ENCODE assay signal across 19 cellular contexts in genomic region chr16:58035356-58036170, GRCh38. TPM values are rescaled to one million over a fixed set of nuclear protein-coding genes. Genes with fewer than 3 reads are reported as not detected.
A peak's percentile ranks its signal among the peaks of the same experiment; 100 is the strongest.
DNase-seq lines count a peak whose midpoint lies in the region; ATAC-seq and TF ChIP-seq lines count a peak whose summit lies in the region.
"Had no signal": no experiment of that assay in that cellular context is flagged by ENCODE, and none has a peak within 500 bp of the region (broad histone marks: within the 10 kb centered on the region; RNA-seq: fewer than 3 reads in every experiment).

No MANE protein-coding gene starts in this region.

- H3K9me3 Mint-ChIP-seq in chondrocyte (ENCODE audit: low read depth): no peaks in the 10 kb centered on the region
- no peaks in the 10 kb centered on the region for H3K9me3 Mint-ChIP-seq in activated naive CD8-positive, alpha-beta T cell treated with anti-CD3 and anti-CD28 coated beads for 36 hours
- H3K9me3 Mint-ChIP-seq in effector memory CD8-positive, alpha-beta T cell: no peaks in the 10 kb centered on the region
- H3K9me3 Mint-ChIP-seq: activated CD4-positive, alpha-beta T cell treated with anti-CD3 and anti-CD28 coated beads, Interleukin-2, amount 10 ng/mL, durations not matched to agents 7 days and 5 days; activated naive CD4-positive, alpha-beta T cell treated with anti-CD3 and anti-CD28 coated beads, Interleukin-2, amount 10 ng/mL, durations not matched to agents 7 days and 5 days; activated T-helper 1 cell treated with anti-CD3 and anti-CD28 coated beads, Interleukin-12 subunit alpha, Interleukin-12 subunit beta, Interleukin-2, Interleukin-4 antibody, amounts not matched to agents 30 ng/mL and 10 ng/mL and 1 ng/mL, durations not matched to agents 14 hours and 24 hours and 36 hours had no signal

- TF ChIP-seq CTCF in GM13977 (IDR thresholded peaks at IDR 0.05; ENCODE audit: extremely low read depth, insufficient read depth, missing control alignments) (no peak), chondrocyte (IDR thresholded peaks at IDR 0.05) (no peak), stomach (IDR thresholded peaks at IDR 0.05) (no peak)

- H3K27me3 ChIP-seq in stomach: no peaks in the 10 kb centered on the region
- H3K27me3 ChIP-seq: MG63, upper lobe of left lung had no signal

- no peak for TF ChIP-seq EP300 in stomach (IDR thresholded peaks at IDR 0.05)

- H3K4me1 ChIP-seq in stomach: peaks cover 31 to 60% (median 58%) of the 10 kb centered on the region in 4 donors

- no peaks in the 10 kb centered on the region for H3K9me3 ChIP-seq in stomach
- H3K9me3 ChIP-seq: MG63, upper lobe of left lung had no signal

- no peak for ATAC-seq in effector memory CD8-positive, alpha-beta T cell (replicated peaks)
- ATAC-seq: activated CD8-positive, alpha-beta memory T cell treated with anti-CD3 and anti-CD28 coated beads, Interleukin-2, amount 10 ng/mL, durations not matched to agents 7 days and 5 days had no signal

- peaks cover 3% of the 10 kb centered on the region for H3K36me3 Mint-ChIP-seq in chondrocyte (ENCODE audit: low read depth)
- no peaks in the 10 kb centered on the region for H3K36me3 Mint-ChIP-seq in activated naive CD8-positive, alpha-beta T cell treated with anti-CD3 and anti-CD28 coated beads for 36 hours
- H3K36me3 Mint-ChIP-seq in effector memory CD8-positive, alpha-beta T cell (ENCODE audit: insufficient read depth): no peaks in the 10 kb centered on the region
- H3K36me3 Mint-ChIP-seq: activated CD8-positive, alpha-beta memory T cell treated with anti-CD3 and anti-CD28 coated beads, Interleukin-2, amount 10 ng/mL, durations not matched to agents 7 days and 5 days; activated naive CD4-positive, alpha-beta T cell treated with anti-CD3 and anti-CD28 coated beads, Interleukin-2, amount 10 ng/mL, durations not matched to agents 7 days and 5 days; IgD-negative memory B cell had no signal

- H3K27ac Mint-ChIP-seq in chondrocyte (ENCODE audit: unreplicated experiment): no peak overlapping the region
- H3K27ac Mint-ChIP-seq in activated naive CD8-positive, alpha-beta T cell treated with anti-CD3 and anti-CD28 coated beads for 36 hours: no peak overlapping the region
- H3K27ac Mint-ChIP-seq in effector memory CD8-positive, alpha-beta T cell: no peak overlapping the region
- H3K27ac Mint-ChIP-seq: activated CD8-positive, alpha-beta memory T cell treated with anti-CD3 and anti-CD28 coated beads, Interleukin-2, amount 10 ng/mL, durations not matched to agents 7 days and 5 days; activated naive CD4-positive, alpha-beta T cell treated with anti-CD3 and anti-CD28 coated beads, Interleukin-2, amount 10 ng/mL, durations not matched to agents 7 days and 5 days; activated T-helper 1 cell treated with anti-CD3 and anti-CD28 coated beads, Interleukin-12 subunit alpha, Interleukin-12 subunit beta, Interleukin-2, Interleukin-4 antibody, amounts not matched to agents 30 ng/mL and 10 ng/mL and 1 ng/mL, durations not matched to agents 14 hours and 24 hours and 36 hours; IgD-negative memory B cell; progenitor cell of endocrine pancreas had no signal

- no peak overlapping the region for H3K27ac ChIP-seq in stomach
- H3K27ac ChIP-seq: upper lobe of left lung, WERI-Rb-1 had no signal

- in situ Hi-C loops in GM13977 (cut with MboI; ENCODE audit: low pct_unique_long_range_greater_than_20kb, low sequenced_read_pairs, unreplicated experiment): no loop called here

- no peaks in the 10 kb centered on the region for H3K27me3 Mint-ChIP-seq in chondrocyte (ENCODE audit: low read depth)
- no peaks in the 10 kb centered on the region for H3K27me3 Mint-ChIP-seq in activated naive CD8-positive, alpha-beta T cell treated with anti-CD3 and anti-CD28 coated beads for 36 hours
- H3K27me3 Mint-ChIP-seq in effector memory CD8-positive, alpha-beta T cell: no peaks in the 10 kb centered on the region
- H3K27me3 Mint-ChIP-seq: activated CD4-positive, alpha-beta T cell treated with anti-CD3 and anti-CD28 coated beads, Interleukin-2, amount 10 ng/mL, durations not matched to agents 7 days and 5 days; activated CD8-positive, alpha-beta memory T cell treated with anti-CD3 and anti-CD28 coated beads, Interleukin-2, amount 10 ng/mL, durations not matched to agents 7 days and 5 days; activated naive CD4-positive, alpha-beta T cell treated with anti-CD3 and anti-CD28 coated beads, Interleukin-2, amount 10 ng/mL, durations not matched to agents 7 days and 5 days; IgD-negative memory B cell; progenitor cell of endocrine pancreas had no signal

- H3K4me1 Mint-ChIP-seq in chondrocyte (ENCODE audit: low read depth): no peaks in the 10 kb centered on the region
- no peaks in the 10 kb centered on the region for H3K4me1 Mint-ChIP-seq in activated naive CD8-positive, alpha-beta T cell treated with anti-CD3 and anti-CD28 coated beads for 36 hours
- no peaks in the 10 kb centered on the region for H3K4me1 Mint-ChIP-seq in effector memory CD8-positive, alpha-beta T cell (ENCODE audit: low read depth in 2 of 2)
- H3K4me1 Mint-ChIP-seq: activated CD4-positive, alpha-beta T cell treated with anti-CD3 and anti-CD28 coated beads, Interleukin-2, amount 10 ng/mL, durations not matched to agents 7 days and 5 days; activated CD8-positive, alpha-beta memory T cell treated with anti-CD3 and anti-CD28 coated beads, Interleukin-2, amount 10 ng/mL, durations not matched to agents 7 days and 5 days; activated naive CD4-positive, alpha-beta T cell treated with anti-CD3 and anti-CD28 coated beads, Interleukin-2, amount 10 ng/mL, durations not matched to agents 7 days and 5 days had no signal

- WGBS in stomach, 5 donors: 65 to 85% (median 71%) methylated on average over 11 to 14 of the region's 14 CpGs

- peak; percentile 13 for DNase-seq in NCI-H748 (lab: John Stamatoyannopoulos, UW; ENCODE audit: unreplicated experiment)
- DNase-seq in NCI-H748 treated with DMSO at 0.1 percent for 48 hours (lab: John Stamatoyannopoulos, UW): no peak
- DNase-seq in GM13977 (ENCODE audit: low spot score): peak; percentile 13
- DNase-seq in chondrocyte (ENCODE audit: low spot score): peak; percentile 74
- DNase-seq in stomach: peak; percentile 40
- DNase-seq in activated naive CD8-positive, alpha-beta T cell treated with anti-CD3 and anti-CD28 coated beads for 36 hours: no peak
- DNase-seq in effector memory CD8-positive, alpha-beta T cell: no peak
- DNase-seq in activated CD8-positive, alpha-beta memory T cell treated with anti-CD3 and anti-CD28 coated beads, Interleukin-2, amount 50 U/mL, for 48 hours: no peak
- DNase-seq: activated CD4-positive, alpha-beta T cell treated with anti-CD3 and anti-CD28 coated beads, Interleukin-2, amount 10 ng/mL, durations not matched to agents 7 days and 5 days; activated CD8-positive, alpha-beta memory T cell treated with anti-CD3 and anti-CD28 coated beads, Interleukin-2, amount 10 ng/mL, durations not matched to agents 7 days and 5 days; activated naive CD4-positive, alpha-beta T cell treated with anti-CD3 and anti-CD28 coated beads, Interleukin-2, amount 10 ng/mL, durations not matched to agents 7 days and 5 days; kidney glomerular epithelial cell; MG63; stimulated activated CD8-positive, alpha-beta memory T cell treated with anti-CD3 and anti-CD28 coated beads, Interleukin-4, amount 100 ng/mL, for 48 hours; upper lobe of left lung; WERI-Rb-1 had no signal

- TF ChIP-seq POLR2A in stomach (IDR thresholded peaks at IDR 0.05): no peak

- H3K4me3 ChIP-seq in stomach: no peak overlapping the region
- H3K4me3 ChIP-seq: MG63, upper lobe of left lung had no signal

- no peak overlapping the region for H3K4me3 Mint-ChIP-seq in chondrocyte (ENCODE audit: unreplicated experiment)
- H3K4me3 Mint-ChIP-seq in activated naive CD8-positive, alpha-beta T cell treated with anti-CD3 and anti-CD28 coated beads for 36 hours: no peak overlapping the region
- no peak overlapping the region for H3K4me3 Mint-ChIP-seq in effector memory CD8-positive, alpha-beta T cell
- H3K4me3 Mint-ChIP-seq: activated CD4-positive, alpha-beta T cell treated with anti-CD3 and anti-CD28 coated beads, Interleukin-2, amount 10 ng/mL, durations not matched to agents 7 days and 5 days; activated CD8-positive, alpha-beta memory T cell treated with anti-CD3 and anti-CD28 coated beads, Interleukin-2, amount 10 ng/mL, durations not matched to agents 7 days and 5 days; activated naive CD4-positive, alpha-beta T cell treated with anti-CD3 and anti-CD28 coated beads, Interleukin-2, amount 10 ng/mL, durations not matched to agents 7 days and 5 days; activated T-helper 1 cell treated with anti-CD3 and anti-CD28 coated beads, Interleukin-12 subunit alpha, Interleukin-12 subunit beta, Interleukin-2, Interleukin-4 antibody, amounts not matched to agents 30 ng/mL and 10 ng/mL and 1 ng/mL, durations not matched to agents 14 hours and 24 hours and 36 hours had no signal

- intact Hi-C loops in stomach (cut with DNase I; ENCODE audit: low total_unique reads): no loop called here

- peaks cover 19 to 36% (median 33%) of the 10 kb centered on the region in 4 donors for H3K36me3 ChIP-seq in stomach
- H3K36me3 ChIP-seq: MG63, WERI-Rb-1 had no signal

RNA-seq across cellular contexts. Expression of gene MMP15, which starts 10.0 kb away (rescaled TPM):
- total RNA-seq in chondrocyte (5.9 to 12.0 TPM (median 11.2 TPM) in 3 replicates), stomach (100 to 1,000 TPM in 1 of 5 donors, 10 to 100 TPM in 4; 19.3 to 140 (median 43.3) TPM)
- 10 to 100 TPM in 2 of 3 donors, 1 to 10 TPM in 1; 8.1 to 24.0 (median 15.5) TPM for polyA plus RNA-seq in stomach
- under 1 TPM; 0.12 to 0.25 TPM for total RNA-seq in activated naive CD8-positive, alpha-beta T cell treated with anti-CD3 and anti-CD28 coated beads for 36 hours
- polyA plus RNA-seq: IgD-negative memory B cell had no signal

RNA-seq across cellular contexts. Expression of gene USB1, which starts 34.4 kb away (rescaled TPM):
- 37.9 to 46.0 TPM (median 41.5 TPM) in 3 replicates for total RNA-seq in chondrocyte
- 10 to 100 TPM in 2 of 5 donors, 1 to 10 TPM in 3; 4.1 to 54.0 (median 8.1) TPM for total RNA-seq in stomach
- polyA plus RNA-seq in stomach: 10 to 100 TPM; 18.9 to 28.6 (median 28.0) TPM
- total RNA-seq in activated naive CD8-positive, alpha-beta T cell treated with anti-CD3 and anti-CD28 coated beads for 36 hours: 10 to 100 TPM; 52.6 to 54.2 TPM

RNA-seq across cellular contexts. Expression of gene ZNF319, which starts 35.1 kb away (rescaled TPM):
- 9.2 to 12.0 TPM (median 11.9 TPM) in 3 replicates for total RNA-seq in chondrocyte
- 10 to 100 TPM in 1 of 5 donors, 1 to 10 TPM in 3, not detected in 1; 2.4 to 11.0 (median 5.3) TPM for total RNA-seq in stomach
- polyA plus RNA-seq in stomach: 1 to 10 TPM; 1.4 to 2.7 (median 2.2) TPM
- total RNA-seq in activated naive CD8-positive, alpha-beta T cell treated with anti-CD3 and anti-CD28 coated beads for 36 hours: 1 to 10 TPM; 6.8 to 7.2 TPM

Comparison
In these comparisons a context has a peak if more than half of its experiments do, and no peak if none do; other contexts are left out.
1. DNase-seq: peak in NCI-H748 (single experiment), GM13977 (single experiment), chondrocyte (single experiment) and stomach (single experiment); none in NCI-H748 treated with DMSO at 0.1 percent for 48 hours (single experiment), activated naive CD8-positive, alpha-beta T cell treated with anti-CD3 and anti-CD28 coated beads for 36 hours (single experiment), effector memory CD8-positive, alpha-beta T cell (0 of 3) and activated CD8-positive, alpha-beta memory T cell treated with anti-CD3 and anti-CD28 coated beads, Interleukin-2, amount 50 U/mL, for 48 hours (single experiment).